ENCODE assay signal across 8 cellular contexts in the genomic region with DNA sequence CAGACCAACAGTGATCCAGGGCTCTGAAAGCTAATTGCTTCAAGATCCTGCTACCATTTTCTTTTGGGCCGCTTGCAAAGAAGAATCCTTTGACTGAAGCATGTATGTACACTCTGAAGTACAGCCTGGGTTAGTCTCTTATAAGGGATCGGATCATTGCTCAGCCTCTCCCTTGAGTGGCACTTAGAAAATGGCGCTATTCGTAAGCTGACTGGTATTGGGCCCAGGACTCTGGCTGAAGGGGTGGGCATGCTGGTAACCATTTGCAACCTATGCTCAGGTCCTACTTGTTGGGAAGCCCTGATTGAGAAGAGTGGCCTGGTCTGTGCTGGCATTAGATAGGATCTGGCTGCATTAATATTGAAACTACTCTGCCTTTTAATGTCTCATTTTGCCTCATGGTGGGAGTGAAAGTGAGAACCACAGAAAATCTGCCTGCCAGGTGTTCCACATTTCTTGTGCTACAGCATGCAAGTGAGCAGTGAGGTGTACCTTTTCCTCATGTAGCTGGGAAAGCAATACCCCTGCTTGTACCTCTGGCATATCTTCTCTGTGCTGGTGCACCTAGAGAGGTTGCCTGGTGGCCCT. TPM values are rescaled to one million over a fixed set of nuclear protein-coding genes. Genes with fewer than 3 reads are reported as not detected.
A peak's percentile ranks its signal among the peaks of the same experiment; 100 is the strongest.
DNase-seq lines count a peak whose midpoint lies in the region; ATAC-seq, FAIRE-seq and TF ChIP-seq lines count a peak whose summit lies in the region.

No MANE protein-coding gene starts in this region.

- H3K27ac Mint-ChIP-seq in activated CD8-positive, alpha-beta T cell treated with anti-CD3 and anti-CD28 coated beads, Interleukin-2, amount 10 ng/mL, durations not matched to agents 7 days and 5 days = no peak overlapping the region

- POLR2A ChIA-PET in activated CD8-positive, alpha-beta T cell treated with anti-CD3 and anti-CD28 coated beads, Interleukin-2, amount 10 ng/mL, durations not matched to agents 7 days and 5 days (lab: Charles Lee) = interaction anchor here (1.0 to 1.3 kb wide), 2 partner anchors 9 to 37 kb away, joined by 3 to 4 read pairs; no protein-coding TSS in a partner anchor

- intact Hi-C loops in psoas muscle (cut with DNase I) = no loop called here
- intact Hi-C loops in sciatic nerve (cut with DNase I) = loop anchor here (10.0 kb wide), 1 partner anchor 152 kb away; no protein-coding TSS in a partner anchor

- CTCF ChIA-PET in activated CD8-positive, alpha-beta T cell treated with anti-CD3 and anti-CD28 coated beads, Interleukin-2, amount 10 ng/mL, durations not matched to agents 7 days and 5 days (lab: Charles Lee) = interaction anchor here (1.1 to 4.5 kb wide), 7 partner anchors 9 to 158 kb away, joined by 3 to 29 read pairs (median 5); no protein-coding TSS in a partner anchor

- ATAC-seq in GM19455 (IDR thresholded peaks at IDR 0.05; ENCODE audit: unreplicated experiment) (peak; percentile 67), HG03097 (IDR thresholded peaks at IDR 0.05; ENCODE audit: low FRiP score, unreplicated experiment) (peak; percentile 59), psoas muscle (no peak), sciatic nerve (no peak)
- peak; percentile 20 for ATAC-seq in activated CD8-positive, alpha-beta T cell treated with anti-CD3 and anti-CD28 coated beads, Interleukin-2, amount 10 ng/mL, durations not matched to agents 7 days and 5 days

- H3K4me3 ChIP-seq in psoas muscle = no peak overlapping the region
- H3K4me3 ChIP-seq in suprapubic skin = no peak overlapping the region

- TF ChIP-seq CTCF in psoas muscle (IDR thresholded peaks at IDR 0.05) = no peak
- TF ChIP-seq CTCF in suprapubic skin (IDR thresholded peaks at IDR 0.05) = no peak

- peak; percentile 94 for FAIRE-seq in GM18507 (lab: Jason Lieb, UNC)

- 97 to 99% (median 99%) methylated on average over 4 of the region's 4 CpGs for WGBS in psoas muscle, 3 donors
- WGBS in suprapubic skin = 100% methylated on average over 4 of the region's 4 CpGs

- no peaks in the 10 kb centered on the region for H3K4me1 ChIP-seq in psoas muscle
- peaks cover 15% of the 10 kb centered on the region for H3K4me1 ChIP-seq in suprapubic skin

- H3K9me3 ChIP-seq in psoas muscle (no peaks in the 10 kb centered on the region), suprapubic skin (no peaks in the 10 kb centered on the region)

- H3K27me3 ChIP-seq in psoas muscle (ENCODE audit: insufficient read depth in 3 of 3, low read length in 2 of 3) (no peaks in the 10 kb centered on the region), suprapubic skin (no peaks in the 10 kb centered on the region)

- no peak for DNase-seq in GM18507 (ENCODE audit: extremely low spot score, insufficient read length, low read depth)
- DNase-seq in activated CD8-positive, alpha-beta T cell treated with anti-CD3 and anti-CD28 coated beads, Interleukin-2, amount 10 ng/mL, durations not matched to agents 7 days and 5 days = no peak
- DNase-seq in psoas muscle = no peak
- DNase-seq in suprapubic skin (ENCODE audit: low spot score in 2 of 2) = no peak
- no peak for DNase-seq in stimulated activated CD4-positive, alpha-beta T cell treated with anti-CD3 and anti-CD28 coated beads, Interleukin-1b, Interleukin-23, amount 100 ng/mL, for 48 hours
- DNase-seq in sciatic nerve (ENCODE audit: low spot score) = no peak

- no peaks in the 10 kb centered on the region for H3K36me3 ChIP-seq in psoas muscle (ENCODE audit: insufficient read depth in 1 of 2, low read depth in 1 of 2)
- peaks cover 6% of the 10 kb centered on the region for H3K36me3 ChIP-seq in suprapubic skin

- no peaks in the 10 kb centered on the region for H3K9me3 Mint-ChIP-seq in activated CD8-positive, alpha-beta T cell treated with anti-CD3 and anti-CD28 coated beads, Interleukin-2, amount 10 ng/mL, durations not matched to agents 7 days and 5 days (ENCODE audit: insufficient read depth)

- peaks cover 2% of the 10 kb centered on the region for H3K27me3 Mint-ChIP-seq in activated CD8-positive, alpha-beta T cell treated with anti-CD3 and anti-CD28 coated beads, Interleukin-2, amount 10 ng/mL, durations not matched to agents 7 days and 5 days (ENCODE audit: low read depth)

- H3K27ac ChIP-seq in psoas muscle (no peak overlapping the region), suprapubic skin (no peak overlapping the region)

- peaks cover 93% of the 10 kb centered on the region for H3K4me1 Mint-ChIP-seq in activated CD8-positive, alpha-beta T cell treated with anti-CD3 and anti-CD28 coated beads, Interleukin-2, amount 10 ng/mL, durations not matched to agents 7 days and 5 days (ENCODE audit: low read depth)

- H3K36me3 Mint-ChIP-seq in activated CD8-positive, alpha-beta T cell treated with anti-CD3 and anti-CD28 coated beads, Interleukin-2, amount 10 ng/mL, durations not matched to agents 7 days and 5 days (ENCODE audit: low read depth) = peaks cover 41% of the 10 kb centered on the region

- no peak for TF ChIP-seq POLR2A in suprapubic skin (IDR thresholded peaks at IDR 0.05)

- no peak for TF ChIP-seq EP300 in suprapubic skin (IDR thresholded peaks at IDR 0.05)

- no peak overlapping the region for H3K4me3 Mint-ChIP-seq in activated CD8-positive, alpha-beta T cell treated with anti-CD3 and anti-CD28 coated beads, Interleukin-2, amount 10 ng/mL, durations not matched to agents 7 days and 5 days

RNA-seq across cellular contexts. Expression of gene MGAT5, which starts 0.7 kb away (rescaled TPM):
- total RNA-seq in activated CD8-positive, alpha-beta T cell treated with anti-CD3 and anti-CD28 coated beads, Interleukin-2, amount 10 ng/mL, durations not matched to agents 7 days and 5 days = 10 to 100 TPM; 48.5 to 54.3 TPM
- 1 to 10 TPM; 2.1 to 7.0 (median 5.2) TPM for total RNA-seq in psoas muscle
- 1 to 10 TPM; 1.1 to 1.6 (median 1.1) TPM for polyA plus RNA-seq in psoas muscle
- total RNA-seq in suprapubic skin = 10 to 100 TPM; 16.9 to 42.1 (median 32.9) TPM
- total RNA-seq in sciatic nerve = 49.6 TPM

Comparison
In these comparisons a context has a peak if more than half of its experiments do, and no peak if none do; other contexts are left out.
1. ATAC-seq: peak in GM19455 (single experiment), HG03097 (single experiment) and activated CD8-positive, alpha-beta T cell treated with anti-CD3 and anti-CD28 coated beads, Interleukin-2, amount 10 ng/mL, durations not matched to agents 7 days and 5 days (single experiment); none in psoas muscle (0 of 4) and sciatic nerve (single experiment).